Comparison of ENCODE assay signal across 16 cellular contexts in genomic region chr18:9079863-9080528, GRCh38. TPM values are rescaled to one million over a fixed set of nuclear protein-coding genes. Genes with fewer than 3 reads are reported as not detected.
DNase-seq lines count a peak whose midpoint lies in the region; ATAC-seq and TF ChIP-seq lines count a peak whose summit lies in the region.
"Had no signal": no experiment of that assay in that cellular context is flagged by ENCODE, and none has a peak within 500 bp of the region (broad histone marks: within the 10 kb centered on the region; RNA-seq: fewer than 3 reads in every experiment).

No MANE protein-coding gene starts in this region.

- H3K36me3 ChIP-seq in GM23338 (ENCODE audit: insufficient read depth) (no peaks in the 10 kb centered on the region), esophagus (ENCODE audit: control insufficient read depth in 2 of 2, insufficient read depth in 2 of 2, low read length in 1 of 2) (no peaks in the 10 kb centered on the region), parathyroid adenoma (ENCODE audit: control insufficient read depth, insufficient read depth, low read length) (no peaks in the 10 kb centered on the region)
- H3K36me3 ChIP-seq: lower lobe of right lung, SJSA1 had no signal

- H3K4me1 Mint-ChIP-seq in GM23338: no peaks in the 10 kb centered on the region; the same call in 2 of the 3 replicates

- H3K27ac ChIP-seq in GM23338 (ENCODE audit: low read depth) (no peak overlapping the region), esophagus (ENCODE audit: low read depth in 2 of 2, low read length in 1 of 2) (peak overlapping the region; percentile 50 to 53), parathyroid adenoma (no peak overlapping the region)
- H3K27ac ChIP-seq: C4-2B, lower lobe of right lung, SJSA1 had no signal

- no peak overlapping the region for H3K9ac ChIP-seq in parathyroid adenoma

- in situ Hi-C loops in SK-MEL-5 (cut with HindIII; ENCODE audit: low pct_unique_long_range_greater_than_20kb, low sequenced_read_pairs): no loop called here

- ATAC-seq in GM23338: no peak
- no peak for ATAC-seq in GM18517 (IDR thresholded peaks at IDR 0.05; ENCODE audit: unreplicated experiment)
- ATAC-seq: GM12878, lower lobe of right lung had no signal

- no peaks in the 10 kb centered on the region for H3K9me2 ChIP-seq in GM23338 (ENCODE audit: insufficient read depth)

- no peaks in the 10 kb centered on the region for H3K36me3 Mint-ChIP-seq in GM23338 (ENCODE audit: low read depth)

- H4K20me1 ChIP-seq in GM23338 (replicated peaks; ENCODE audit: insufficient read depth): no peaks in the 10 kb centered on the region

- no peaks in the 10 kb centered on the region for H3K27me3 ChIP-seq in GM23338 (ENCODE audit: insufficient read depth)
- no peaks in the 10 kb centered on the region for H3K27me3 ChIP-seq in esophagus (ENCODE audit: control insufficient read depth in 1 of 2, insufficient read depth in 2 of 2, low read length in 2 of 2)
- H3K27me3 ChIP-seq in parathyroid adenoma (ENCODE audit: control insufficient read depth, insufficient read depth, low read length): no peaks in the 10 kb centered on the region

- H3K27ac Mint-ChIP-seq in GM23338: no peak overlapping the region; the same call in 1 of the 2 replicates

- H3F3A ChIP-seq in GM23338 (replicated peaks; ENCODE audit: low read depth): no peaks in the 10 kb centered on the region

- TF ChIP-seq CTCF in GM23338 (conservative IDR thresholded peaks at IDR 0.05; ENCODE audit: low read depth in 2 of 2) (no peak), parathyroid adenoma (IDR thresholded peaks at IDR 0.05) (no peak)

- H3K79me2 ChIP-seq in GM23338 (replicated peaks; ENCODE audit: insufficient read depth): no peaks in the 10 kb centered on the region
- H3K79me2 ChIP-seq in parathyroid adenoma: no peaks in the 10 kb centered on the region

- WGBS in esophagus, 2 donors: 58 to 62% methylated on average over 5 of the region's 5 CpGs

- peak overlapping the region; percentile 93 for H2AFZ ChIP-seq in GM23338
- peak overlapping the region; percentile 7 for H2AFZ ChIP-seq in parathyroid adenoma

- H3K9me3 Mint-ChIP-seq in GM23338: no peaks in the 10 kb centered on the region

- H3K4me3 ChIP-seq in GM23338 (no peak overlapping the region), esophagus (ENCODE audit: low read depth in 1 of 2, low read length in 2 of 2) (no peak overlapping the region), parathyroid adenoma (ENCODE audit: low read depth, low read length) (no peak overlapping the region)
- H3K4me3 ChIP-seq: GM12878, lower lobe of right lung, SJSA1 had no signal

- H3K4me3 Mint-ChIP-seq in GM23338: no peak overlapping the region

- DNase-seq in GM23338 (ENCODE audit: low spot score) (no peak), SK-MEL-5 (ENCODE audit: low read depth, low spot score) (peak; percentile 73), ecto neural progenitor cell (ENCODE audit: low spot score) (no peak), SK-N-DZ (ENCODE audit: low spot score) (no peak)
- DNase-seq: activated CD8-positive, alpha-beta memory T cell treated with anti-CD3 and anti-CD28 coated beads, Interleukin-2, amount 50 U/mL, for 48 hours; EL; lower lobe of right lung; NCI-H1092 treated with DMSO at 0.1 percent for 48 hours; NCI-H226; stimulated activated CD4-positive, alpha-beta T cell treated with anti-CD3 and anti-CD28 coated beads, Interleukin-15, amount 100 ng/mL, for 24 hours had no signal

- H3K9me3 ChIP-seq in esophagus (ENCODE audit: control insufficient read depth in 2 of 2, insufficient read depth in 1 of 2, low read depth in 1 of 2, low read length in 1 of 2) (no peaks in the 10 kb centered on the region), parathyroid adenoma (ENCODE audit: control insufficient read depth, low read length) (no peaks in the 10 kb centered on the region)
- H3K9me3 ChIP-seq: lower lobe of right lung, SJSA1 had no signal

- H3K4me2 ChIP-seq in GM23338 (no peak overlapping the region), parathyroid adenoma (ENCODE audit: low read length) (no peak overlapping the region)

- peaks cover 6% of the 10 kb centered on the region for H3K27me3 Mint-ChIP-seq in GM23338 (ENCODE audit: insufficient read depth, low read depth, poor library complexity)

- H3K4me1 ChIP-seq in GM23338 (ENCODE audit: insufficient read depth) (no peaks in the 10 kb centered on the region), esophagus (ENCODE audit: control insufficient read depth in 2 of 2, insufficient read depth in 2 of 2, low read length in 1 of 2) (peaks cover 0 to 4% of the 10 kb centered on the region in 2 donors), parathyroid adenoma (peaks cover 6% of the 10 kb centered on the region)

TF ChIP-seq in GM23338, 12 proteins besides CTCF, POLR2A, EP300 and RAD21 (continues in another document):
- TF ChIP-seq CREB1 (CRISPR knock-in tag; IDR thresholded peaks at IDR 0.05; ENCODE audit: low read depth) (no peak), ZNF462 (CRISPR knock-in tag; IDR thresholded peaks at IDR 0.05) (no peak), ZNF331 (CRISPR knock-in tag; IDR thresholded peaks at IDR 0.05; ENCODE audit: low read depth) (no peak), ZNF114 (CRISPR knock-in tag; IDR thresholded peaks at IDR 0.05) (no peak)

RNA-seq across cellular contexts. Expression of gene NDUFV2, which starts 22.5 kb away (rescaled TPM):
- 157 and 169 TPM in 2 replicates for total RNA-seq in GM23338 (2014; rRNA removed; shearing (Covaris generic))
- polyA plus RNA-seq in GM23338 (2016; fragmentation: Nextera tagmentation; extraction: Ambion mirVana): 535 and 577 TPM in 2 replicates
- total RNA-seq in SK-MEL-5 (2014; rRNA removed; shearing (Covaris generic)): 221 and 273 TPM in 2 replicates
- 138 and 140 TPM in 2 replicates for polyA plus RNA-seq in SK-MEL-5 (2015; cell fraction: cytosol; rRNA removed)
- polyA plus RNA-seq in SK-MEL-5 (2015; cell fraction: nucleus; rRNA removed): 58.9 and 70.7 TPM in 2 replicates
- 100 to 1,000 TPM; 163 to 222 TPM for polyA plus RNA-seq in esophagus
- 230 and 256 TPM in 2 replicates for polyA plus RNA-seq in SK-N-DZ (2014; cell fraction: cytosol; rRNA removed)
- polyA plus RNA-seq in SK-N-DZ (2014; cell fraction: nucleus; rRNA removed): 129 and 141 TPM in 2 replicates

RNA-seq across cellular contexts. Expression of gene ANKRD12, which starts 56.6 kb away (rescaled TPM):
- 17.2 and 23.9 TPM in 2 replicates for total RNA-seq in GM23338 (2014; rRNA removed; shearing (Covaris generic))
- polyA plus RNA-seq in GM23338 (2016; fragmentation: Nextera tagmentation; extraction: Ambion mirVana) (57.9 and 92.4 TPM in 2 replicates), esophagus (10 to 100 TPM in 1 of 2 donors, 1 to 10 TPM in 1; 6.1 to 33.0 TPM)
- total RNA-seq in SK-MEL-5 (2014; rRNA removed; shearing (Covaris generic)): 33.1 and 41.5 TPM in 2 replicates
- polyA plus RNA-seq in SK-MEL-5 (2015; cell fraction: cytosol; rRNA removed): 3.0 and 10.4 TPM in 2 replicates
- 9.8 and 12.9 TPM in 2 replicates for polyA plus RNA-seq in SK-MEL-5 (2015; cell fraction: nucleus; rRNA removed)
- 3.0 and 3.4 TPM in 2 replicates for polyA plus RNA-seq in SK-N-DZ (2014; cell fraction: cytosol; rRNA removed)
- 7.9 and 11.4 TPM in 2 replicates for polyA plus RNA-seq in SK-N-DZ (2014; cell fraction: nucleus; rRNA removed)

Comparison
In these comparisons a context has a peak if more than half of its experiments do, and no peak if none do; other contexts are left out.
1. H3K27ac ChIP-seq: peak in esophagus (2 of 2); none in GM23338 (single experiment) and parathyroid adenoma (single experiment).